Comparison of ENCODE assay signal across 2 cellular contexts in the genomic region with DNA sequence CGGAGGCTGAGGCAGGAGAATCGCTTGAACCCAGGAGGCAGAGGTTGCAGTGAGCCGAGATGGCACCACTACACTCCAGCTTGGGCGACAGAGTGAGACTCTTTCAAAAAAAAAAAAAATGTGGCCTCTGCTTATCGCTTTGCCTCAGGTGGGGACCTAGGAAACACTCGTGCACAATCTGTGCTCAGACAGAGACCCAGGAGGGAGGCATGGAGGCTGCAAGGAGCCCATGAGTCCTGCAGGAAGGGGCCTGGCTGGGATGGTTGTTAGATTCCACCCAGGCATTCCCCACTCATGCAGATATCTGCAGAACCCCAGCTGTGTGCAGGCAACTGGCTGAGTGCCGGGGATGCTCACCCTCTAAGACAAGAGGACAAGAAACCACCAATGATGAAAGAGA.
TF ChIP-seq lines count a peak whose summit lies in the region.

No MANE protein-coding gene starts in this region.

TF ChIP-seq in HEK293, 187 proteins besides CTCF, POLR2A, EP300 and RAD21:
- TF ChIP-seq ZBTB20 (tag by site-specific recombination; IDR thresholded peaks at IDR 0.05) (no peak), FEZF1 (tag by site-specific recombination; IDR thresholded peaks at IDR 0.05) (no peak), ZIC2 (tag by site-specific recombination; IDR thresholded peaks at IDR 0.05) (peak; percentile 34; the same call in 1 of the 2 replicates)
- TF ChIP-seq, protein P1, sequence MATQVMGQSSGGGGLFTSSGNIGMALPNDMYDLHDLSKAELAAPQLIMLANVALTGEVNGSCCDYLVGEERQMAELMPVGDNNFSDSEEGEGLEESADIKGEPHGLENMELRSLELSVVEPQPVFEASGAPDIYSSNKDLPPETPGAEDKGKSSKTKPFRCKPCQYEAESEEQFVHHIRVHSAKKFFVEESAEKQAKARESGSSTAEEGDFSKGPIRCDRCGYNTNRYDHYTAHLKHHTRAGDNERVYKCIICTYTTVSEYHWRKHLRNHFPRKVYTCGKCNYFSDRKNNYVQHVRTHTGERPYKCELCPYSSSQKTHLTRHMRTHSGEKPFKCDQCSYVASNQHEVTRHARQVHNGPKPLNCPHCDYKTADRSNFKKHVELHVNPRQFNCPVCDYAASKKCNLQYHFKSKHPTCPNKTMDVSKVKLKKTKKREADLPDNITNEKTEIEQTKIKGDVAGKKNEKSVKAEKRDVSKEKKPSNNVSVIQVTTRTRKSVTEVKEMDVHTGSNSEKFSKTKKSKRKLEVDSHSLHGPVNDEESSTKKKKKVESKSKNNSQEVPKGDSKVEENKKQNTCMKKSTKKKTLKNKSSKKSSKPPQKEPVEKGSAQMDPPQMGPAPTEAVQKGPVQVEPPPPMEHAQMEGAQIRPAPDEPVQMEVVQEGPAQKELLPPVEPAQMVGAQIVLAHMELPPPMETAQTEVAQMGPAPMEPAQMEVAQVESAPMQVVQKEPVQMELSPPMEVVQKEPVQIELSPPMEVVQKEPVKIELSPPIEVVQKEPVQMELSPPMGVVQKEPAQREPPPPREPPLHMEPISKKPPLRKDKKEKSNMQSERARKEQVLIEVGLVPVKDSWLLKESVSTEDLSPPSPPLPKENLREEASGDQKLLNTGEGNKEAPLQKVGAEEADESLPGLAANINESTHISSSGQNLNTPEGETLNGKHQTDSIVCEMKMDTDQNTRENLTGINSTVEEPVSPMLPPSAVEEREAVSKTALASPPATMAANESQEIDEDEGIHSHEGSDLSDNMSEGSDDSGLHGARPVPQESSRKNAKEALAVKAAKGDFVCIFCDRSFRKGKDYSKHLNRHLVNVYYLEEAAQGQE (tag by site-specific recombination; IDR thresholded peaks at IDR 0.05) = no peak

TF ChIP-seq in K562, 482 proteins besides CTCF, POLR2A, EP300 and RAD21:
- TF ChIP-seq RB1 (IDR thresholded peaks at IDR 0.05; ENCODE audit: low read depth) (no peak), ZNF23 (CRISPR knock-in tag; IDR thresholded peaks at IDR 0.05) (no peak), ZNF224 (CRISPR knock-in tag; IDR thresholded peaks at IDR 0.05) (no peak), CBFA2T3 (IDR thresholded peaks at IDR 0.05) (peak; percentile 52)
- TF ChIP-seq, protein P2, sequence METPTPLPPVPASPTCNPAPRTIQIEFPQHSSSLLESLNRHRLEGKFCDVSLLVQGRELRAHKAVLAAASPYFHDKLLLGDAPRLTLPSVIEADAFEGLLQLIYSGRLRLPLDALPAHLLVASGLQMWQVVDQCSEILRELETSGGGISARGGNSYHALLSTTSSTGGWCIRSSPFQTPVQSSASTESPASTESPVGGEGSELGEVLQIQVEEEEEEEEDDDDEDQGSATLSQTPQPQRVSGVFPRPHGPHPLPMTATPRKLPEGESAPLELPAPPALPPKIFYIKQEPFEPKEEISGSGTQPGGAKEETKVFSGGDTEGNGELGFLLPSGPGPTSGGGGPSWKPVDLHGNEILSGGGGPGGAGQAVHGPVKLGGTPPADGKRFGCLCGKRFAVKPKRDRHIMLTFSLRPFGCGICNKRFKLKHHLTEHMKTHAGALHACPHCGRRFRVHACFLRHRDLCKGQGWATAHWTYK (CRISPR knock-in tag; IDR thresholded peaks at IDR 0.05) = no peak
